1 cellular context compared by ENCODE assay signal in genomic region chr14:23008836-23009235, GRCh38.
A peak's percentile ranks its signal among the peaks of the same experiment; 100 is the strongest.
TF ChIP-seq lines count a peak whose summit lies in the region.

No MANE protein-coding gene starts in this region.

TF ChIP-seq in HepG2, 621 proteins besides CTCF, POLR2A, EP300 and RAD21:
- TF ChIP-seq ZNF546 (CRISPR knock-in tag; conservative IDR thresholded peaks at IDR 0.05) (0 out of 2 replicates have a peak, but pooled peaks have one; percentile 7), ZNF646 (CRISPR knock-in tag; IDR thresholded peaks at IDR 0.05) (0 out of 2 replicates have a peak, but pooled peaks have one; percentile 40), JUNB (CRISPR knock-in tag; IDR thresholded peaks at IDR 0.05; ENCODE audit: borderline replicate concordance) (0 out of 2 replicates have a peak, but pooled peaks have one; percentile 20), HOXA9 (CRISPR knock-in tag; IDR thresholded peaks at IDR 0.05; ENCODE audit: borderline replicate concordance) (0 out of 2 replicates have a peak, but pooled peaks have one; percentile 32), ZNF672 (CRISPR knock-in tag; IDR thresholded peaks at IDR 0.05) (no peak)
